ENCODE assay signal across 32 cellular contexts in genomic region chr15:72584006-72584405, GRCh38.
DNase-seq lines count a peak whose midpoint lies in the region; ATAC-seq and TF ChIP-seq lines count a peak whose summit lies in the region.
"Had no signal": no experiment of that assay in that cellular context is flagged by ENCODE, and none has a peak within 500 bp of the region (broad histone marks: within the 10 kb centered on the region; RNA-seq: fewer than 3 reads in every experiment).

No MANE protein-coding gene starts in this region.

- H3K36me3 Mint-ChIP-seq in CD4-positive, alpha-beta T cell (ENCODE audit: low read depth): peaks cover 83% of the 10 kb centered on the region
- H3K36me3 Mint-ChIP-seq in neural crest cell (ENCODE audit: low read depth): peaks cover 15% of the 10 kb centered on the region

- peak overlapping the region; percentile 31 for H3K27ac Mint-ChIP-seq in CD4-positive, alpha-beta T cell
- peak overlapping the region; percentile 89 for H3K27ac Mint-ChIP-seq in neural crest cell (ENCODE audit: unreplicated experiment)
- H3K27ac Mint-ChIP-seq: activated CD4-positive, alpha-beta T cell treated with anti-CD3 and anti-CD28 coated beads, Interleukin-2, amount 10 ng/mL, durations not matched to agents 24 days and 14 days; natural killer cell treated with Interleukin-12 subunit alpha and Interleukin-12 subunit beta and Interleukin-15 and Interleukin-18, amount 100 ng/mL, for 72 hours; stimulated activated naive B cell treated with anti-CD40 and anti-IgM and Interleukin-4, amounts not matched to agents 10 μg/mL and 1 μg/mL and 100 μg/mL, for 72 hours had no signal

- H3K4me1 ChIP-seq in NT2/D1 (ENCODE audit: insufficient read depth, insufficient read length): no peaks in the 10 kb centered on the region
- H3K4me1 ChIP-seq: lower lobe of right lung, pancreas, sigmoid colon, upper lobe of right lung had no signal

- no peaks in the 10 kb centered on the region for H3K27me3 ChIP-seq in CD4-positive, alpha-beta T cell (ENCODE audit: control insufficient read depth, insufficient read depth, low read length)
- no peaks in the 10 kb centered on the region for H3K27me3 ChIP-seq in NT2/D1 (ENCODE audit: insufficient read depth, insufficient read length)
- H3K27me3 ChIP-seq: dorsolateral prefrontal cortex, pancreas, sigmoid colon, upper lobe of right lung had no signal

- H3K9ac ChIP-seq in NT2/D1 (ENCODE audit: insufficient read length, low read depth): no peak overlapping the region

- no peak overlapping the region for H3K4me3 Mint-ChIP-seq in CD4-positive, alpha-beta T cell
- H3K4me3 Mint-ChIP-seq in neural crest cell: no peak overlapping the region
- H3K4me3 Mint-ChIP-seq: activated CD4-positive, alpha-beta T cell treated with anti-CD3 and anti-CD28 coated beads, Interleukin-2, amount 10 ng/mL, durations not matched to agents 24 days and 14 days; activated T-cell treated with anti-CD3 and anti-CD28 coated beads, Interleukin-2, amount 50 U/mL, for 4 hours; central memory CD8-positive, alpha-beta T cell; natural killer cell treated with Interleukin-12 subunit alpha and Interleukin-12 subunit beta and Interleukin-15 and Interleukin-18, amount 100 ng/mL, for 72 hours; stimulated activated naive B cell treated with anti-CD40 and anti-IgM and Interleukin-4, amounts not matched to agents 10 μg/mL and 1 μg/mL and 100 μg/mL, for 72 hours had no signal

- DNase-seq in CD4-positive, alpha-beta T cell: no peak
- DNase-seq in NT2/D1 (ENCODE audit: low read depth, low spot score) (peak; percentile 13), fibroblast of pulmonary artery (ENCODE audit: low read depth) (peak; percentile 17), neural crest cell (ENCODE audit: low read depth, low spot score) (no peak), A172 (ENCODE audit: low spot score) (no peak)
- no peak for DNase-seq in effector CD8-positive, alpha-beta T cell (lab: John Stamatoyannopoulos, UW)
- DNase-seq: activated CD4-positive, alpha-beta T cell treated with anti-CD3 and anti-CD28 coated beads, Interleukin-2, amount 10 ng/mL, durations not matched to agents 24 days and 14 days; activated naive CD4-positive, alpha-beta T cell; activated T-cell treated with anti-CD3 and anti-CD28 coated beads, Interleukin-2, amount 50 U/mL, for 4 hours; C1 segment of cervical spinal cord; Calu3; DMS79 treated with DMSO at 0.1 percent for 48 hours; dorsolateral prefrontal cortex; islet precursor cell; lower lobe of right lung; mucosa of descending colon; NCI-H1048; NCI-H1694 treated with DMSO at 0.1 percent for 48 hours; NCI-H524; NK-92 treated with Interleukin-12 subunit alpha and Interleukin-12 subunit beta, amount 100 ng/mL, for 24 hours; pancreas; SHP77 treated with DMSO at 0.1 percent for 48 hours; sigmoid colon; stimulated activated CD4-positive, alpha-beta T cell treated with anti-CD3 and anti-CD28 coated beads, Interleukin-4, amount 100 ng/mL, for 4 hours; stimulated activated naive B cell treated with anti-CD40 and anti-IgM and Interleukin-4, amounts not matched to agents 10 μg/mL and 1 μg/mL and 100 μg/mL, for 72 hours; T1000; upper lobe of right lung; WERI-Rb-1 had no signal

- no peaks in the 10 kb centered on the region for H3K9me3 ChIP-seq in CD4-positive, alpha-beta T cell (ENCODE audit: control insufficient read depth, low read length)
- no peaks in the 10 kb centered on the region for H3K9me3 ChIP-seq in NT2/D1 (ENCODE audit: insufficient read depth, low read length)
- H3K9me3 ChIP-seq: mucosa of descending colon, pancreas, sigmoid colon had no signal

- H3K36me3 ChIP-seq in NT2/D1 (ENCODE audit: insufficient read depth, insufficient read length, low read length): peaks cover 65% of the 10 kb centered on the region

- peaks cover 10% of the 10 kb centered on the region for H3K4me1 Mint-ChIP-seq in CD4-positive, alpha-beta T cell (ENCODE audit: low read depth)
- no peaks in the 10 kb centered on the region for H3K4me1 Mint-ChIP-seq in neural crest cell
- H3K4me1 Mint-ChIP-seq: activated CD4-positive, alpha-beta T cell treated with anti-CD3 and anti-CD28 coated beads, Interleukin-2, amount 10 ng/mL, durations not matched to agents 24 days and 14 days had no signal

- no peaks in the 10 kb centered on the region for H3K9me3 Mint-ChIP-seq in CD4-positive, alpha-beta T cell
- H3K9me3 Mint-ChIP-seq in neural crest cell: peaks cover 2% of the 10 kb centered on the region

- intact Hi-C loops in CD4-positive, alpha-beta T cell (cut with DNase I, micrococcal nuclease): no loop called here

- CTCF ChIA-PET in CD4-positive, alpha-beta T cell (lab: Charles Lee): no interaction called here

- TF ChIP-seq CTCF in CD4-positive, alpha-beta T cell (IDR thresholded peaks at IDR 0.05): no peak
- TF ChIP-seq CTCF in fibroblast of pulmonary artery (IDR thresholded peaks at IDR 0.05; ENCODE audit: low read length, missing control alignments) (no peak), neural crest cell (conservative IDR thresholded peaks at IDR 0.05) (no peak)

- H3K27ac ChIP-seq in CD4-positive, alpha-beta T cell (ENCODE audit: low read depth, low read length): no peak overlapping the region
- H3K27ac ChIP-seq: dorsolateral prefrontal cortex, lower lobe of right lung, pancreas, sigmoid colon, upper lobe of right lung, WERI-Rb-1 had no signal

- POLR2A ChIA-PET in CD4-positive, alpha-beta T cell (lab: Charles Lee): no interaction called here

- no peak overlapping the region for H3K4me3 ChIP-seq in NT2/D1 (ENCODE audit: insufficient read length, low read depth)
- H3K4me3 ChIP-seq in fibroblast of pulmonary artery (replicated peaks; ENCODE audit: low read depth, low read length): no peak overlapping the region
- H3K4me3 ChIP-seq: dorsolateral prefrontal cortex, lower lobe of right lung, mucosa of descending colon, pancreas, sigmoid colon, upper lobe of right lung had no signal

- H3K27me3 Mint-ChIP-seq in CD4-positive, alpha-beta T cell: no peaks in the 10 kb centered on the region
- no peaks in the 10 kb centered on the region for H3K27me3 Mint-ChIP-seq in neural crest cell (ENCODE audit: low read depth)
- H3K27me3 Mint-ChIP-seq: activated CD4-positive, alpha-beta T cell treated with anti-CD3 and anti-CD28 coated beads, Interleukin-2, amount 10 ng/mL, durations not matched to agents 24 days and 14 days; central memory CD8-positive, alpha-beta T cell; natural killer cell treated with Interleukin-12 subunit alpha and Interleukin-12 subunit beta and Interleukin-15 and Interleukin-18, amount 100 ng/mL, for 72 hours; stimulated activated naive B cell treated with anti-CD40 and anti-IgM and Interleukin-4, amounts not matched to agents 10 μg/mL and 1 μg/mL and 100 μg/mL, for 72 hours had no signal

- ATAC-seq in CD4-positive, alpha-beta T cell (ENCODE audit: poor library complexity): no peak
- ATAC-seq in GM21576 (IDR thresholded peaks at IDR 0.05; ENCODE audit: unreplicated experiment) (no peak), HG02571 (IDR thresholded peaks at IDR 0.05; ENCODE audit: unreplicated experiment) (no peak)
- ATAC-seq: activated T-cell treated with anti-CD3 and anti-CD28 coated beads, Interleukin-2, amount 50 U/mL, for 4 hours; lower lobe of right lung; mucosa of descending colon; natural killer cell treated with Interleukin-12 subunit alpha and Interleukin-12 subunit beta and Interleukin-15 and Interleukin-18, amount 100 ng/mL, for 72 hours; pancreas; stimulated activated naive B cell treated with anti-CD40 and anti-IgM and Interleukin-4, amounts not matched to agents 10 μg/mL and 1 μg/mL and 100 μg/mL, for 72 hours; upper lobe of right lung had no signal

Comparison
In these comparisons a context has a peak if more than half of its experiments do, and no peak if none do; other contexts are left out.
1. DNase-seq: peak in NT2/D1 (single experiment) and fibroblast of pulmonary artery (single experiment); none in CD4-positive, alpha-beta T cell (0 of 10), neural crest cell (single experiment), effector CD8-positive, alpha-beta T cell (single experiment) and A172 (single experiment).